ENCODE assay signal across 8 cellular contexts in the genomic region with DNA sequence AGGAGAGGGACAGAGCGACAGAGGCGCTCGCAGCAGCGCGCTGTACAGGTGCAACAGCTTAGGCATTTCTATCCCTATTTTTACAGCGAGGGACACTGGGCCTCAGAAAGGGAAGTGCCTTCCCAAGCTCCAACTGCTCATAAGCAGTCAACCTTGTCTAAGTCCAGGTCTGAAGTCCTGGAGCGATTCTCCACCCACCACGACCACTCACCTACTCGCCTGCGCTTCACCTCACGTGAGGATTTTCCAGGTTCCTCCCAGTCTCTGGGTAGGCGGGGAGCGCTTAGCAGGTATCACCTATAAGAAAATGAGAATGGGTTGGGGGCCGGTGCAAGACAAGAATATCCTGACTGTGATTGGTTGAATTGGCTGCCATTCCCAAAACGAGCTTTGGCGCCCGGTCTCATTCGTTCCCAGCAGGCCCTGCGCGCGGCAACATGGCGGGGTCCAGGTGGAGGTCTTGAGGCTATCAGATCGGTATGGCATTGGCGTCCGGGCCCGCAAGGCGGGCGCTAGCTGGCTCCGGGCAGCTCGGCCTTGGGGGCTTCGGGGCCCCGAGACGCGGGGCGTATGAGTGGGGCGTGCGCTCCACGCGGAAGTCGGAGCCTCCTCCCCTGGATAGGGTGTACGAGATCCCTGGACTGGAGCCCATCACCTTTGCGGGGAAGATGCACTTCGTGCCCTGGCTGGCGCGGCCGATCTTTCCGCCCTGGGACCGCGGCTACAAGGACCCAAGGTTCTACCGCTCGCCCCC. TPM values are rescaled to one million over a fixed set of nuclear protein-coding genes. Genes with fewer than 3 reads are reported as not detected.
DNase-seq lines count a peak whose midpoint lies in the region; ATAC-seq and TF ChIP-seq lines count a peak whose summit lies in the region.

A gene with protein sequence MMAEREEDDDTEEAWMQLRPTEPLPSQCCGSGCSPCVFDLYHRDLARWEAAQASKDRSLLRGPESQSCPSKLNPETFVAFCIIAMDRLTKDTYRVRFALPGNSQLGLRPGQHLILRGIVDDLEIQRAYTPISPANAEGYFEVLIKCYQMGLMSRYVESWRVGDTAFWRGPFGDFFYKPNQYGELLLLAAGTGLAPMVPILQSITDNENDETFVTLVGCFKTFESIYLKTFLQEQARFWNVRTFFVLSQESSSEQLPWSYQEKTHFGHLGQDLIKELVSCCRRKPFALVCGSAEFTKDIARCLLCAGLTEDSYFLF (minus strand): TSS at position 266 of the 754 bp plus-strand sequence. CDS start 4,414 bp downstream, outside the sequence.
Gene MRPL37, plus strand, starts transcription at position 403 of the 754 bp plus-strand sequence. Its CDS starts 77 bp downstream, at position 480.

- peak within 1 kb of the TSS; percentile 77 for H3K27ac Mint-ChIP-seq in activated naive CD8-positive, alpha-beta T cell
- peak within 1 kb of the TSS; percentile 84 for H3K27ac Mint-ChIP-seq in osteocyte (ENCODE audit: unreplicated experiment)

- H3K36me3 Mint-ChIP-seq in activated naive CD8-positive, alpha-beta T cell: no peaks in the 10 kb centered on the region
- peaks cover 6% of the 10 kb centered on the region for H3K36me3 Mint-ChIP-seq in osteocyte (ENCODE audit: unreplicated experiment)

- intact Hi-C loops in Right ventricle myocardium inferior (cut with DNase I): loop anchor here (2.0 to 10.0 kb wide), 3 partner anchors 77 to 285 kb away; partner anchors contain the start of gene SSBP3

- ATAC-seq in HG02678 (IDR thresholded peaks at IDR 0.05; ENCODE audit: unreplicated experiment) (peak; percentile 98), Right ventricle myocardium inferior (peak; percentile 99)

- H3K9me3 Mint-ChIP-seq in activated naive CD8-positive, alpha-beta T cell (ENCODE audit: low read depth): no peaks in the 10 kb centered on the region
- no peaks in the 10 kb centered on the region for H3K9me3 Mint-ChIP-seq in osteocyte (ENCODE audit: unreplicated experiment)

- no peaks in the 10 kb centered on the region for H3K27me3 Mint-ChIP-seq in activated naive CD8-positive, alpha-beta T cell
- no peaks in the 10 kb centered on the region for H3K27me3 Mint-ChIP-seq in osteocyte (ENCODE audit: unreplicated experiment)

- H3K4me1 ChIP-seq in thymus (ENCODE audit: control insufficient read depth, insufficient read depth, low read length): peaks cover 4% of the 10 kb centered on the region

- peak within 1 kb of the TSS; percentile 54 for H3K27ac ChIP-seq in thymus (ENCODE audit: low read depth)

- no peaks in the 10 kb centered on the region for H3K27me3 ChIP-seq in thymus (ENCODE audit: control insufficient read depth, insufficient read depth)

- no peak for TF ChIP-seq CTCF in GM12864 (IDR thresholded peaks at IDR 0.05; ENCODE audit: low read depth, low read length, missing control alignments)
- TF ChIP-seq CTCF in osteocyte (IDR thresholded peaks at IDR 0.05): no peak

- DNase-seq in GM12864 (ENCODE audit: low read depth) (peak; percentile 94), NCI-H1105 treated with DMSO at 0.1 percent for 48 hours (lab: John Stamatoyannopoulos, UW) (peak; percentile 98), SKM-1 treated with dmso at 0.1 percent for 144 hours (lab: John Stamatoyannopoulos, UW; ENCODE audit: unreplicated experiment) (peak; percentile 97), Right ventricle myocardium inferior (ENCODE audit: missing footprints) (peak; percentile 95), osteocyte (ENCODE audit: extremely low spot score, unreplicated experiment) (peak; percentile 95)

- peaks cover 30% of the 10 kb centered on the region for H3K4me1 Mint-ChIP-seq in activated naive CD8-positive, alpha-beta T cell (ENCODE audit: low read depth)
- peaks cover 28% of the 10 kb centered on the region for H3K4me1 Mint-ChIP-seq in osteocyte (ENCODE audit: unreplicated experiment)

- peak within 1 kb of the TSS; percentile 95 for H3K4me3 Mint-ChIP-seq in activated naive CD8-positive, alpha-beta T cell
- H3K4me3 Mint-ChIP-seq in osteocyte (ENCODE audit: unreplicated experiment): peak within 1 kb of the TSS; percentile 87

- H3K4me3 ChIP-seq in GM12864 (ENCODE audit: low read depth, low read length) (peak within 1 kb of the TSS; percentile 72), thymus (ENCODE audit: low read length) (peak within 1 kb of the TSS; percentile 92)

- peaks cover 6% of the 10 kb centered on the region for H3K36me3 ChIP-seq in thymus (ENCODE audit: control insufficient read depth, insufficient read depth)

- H3K9me3 ChIP-seq in thymus (ENCODE audit: control insufficient read depth): no peaks in the 10 kb centered on the region

- under 1% methylated on average over 51 of the region's 51 CpGs for WGBS in thymus

RNA-seq across cellular contexts. Expression of the first gene that starts in this region (rescaled TPM):
- 3.9 TPM for total RNA-seq in Right ventricle myocardium inferior
- 10.7 and 12.4 TPM in 2 replicates for total RNA-seq in osteocyte
- 1.9 TPM for polyA plus RNA-seq in thymus

RNA-seq across cellular contexts. Expression of gene MRPL37, which starts in this region (rescaled TPM):
- total RNA-seq in Right ventricle myocardium inferior (85.2 TPM), osteocyte (73.7 and 78.2 TPM in 2 replicates)
- 29.5 TPM for polyA plus RNA-seq in thymus

Comparison
In these comparisons a context has a peak if more than half of its experiments do, and no peak if none do; other contexts are left out.
1. Peak in every context shown above with its lines: DNase-seq, ATAC-seq, H3K4me3 ChIP-seq and H3K27ac ChIP-seq.